ENCODE assay signal across 7 cellular contexts in genomic region chr1:52702886-52703787, GRCh38. TPM values are rescaled to one million over a fixed set of nuclear protein-coding genes. Genes with fewer than 3 reads are reported as not detected.
DNase-seq lines count a peak whose midpoint lies in the region; ATAC-seq and TF ChIP-seq lines count a peak whose summit lies in the region.

No MANE protein-coding gene starts in this region.

- no peaks in the 10 kb centered on the region for H3K27me3 ChIP-seq in ectodermal cell (ENCODE audit: control insufficient read depth, insufficient read depth, low read length, poor library complexity, severe bottlenecking)

- no peaks in the 10 kb centered on the region for H3K36me3 ChIP-seq in ectodermal cell (ENCODE audit: control insufficient read depth, insufficient read depth, low read length)

- TF ChIP-seq POLR2A in lower leg skin (IDR thresholded peaks at IDR 0.05), result no peak

- POLR2A ChIA-PET in activated CD8-positive, alpha-beta T cell treated with anti-CD3 and anti-CD28 coated beads, Interleukin-2, amount 10 ng/mL, durations not matched to agents 7 days and 5 days (lab: Charles Lee), result interaction anchor here (0.6 to 1.9 kb wide), 9 partner anchors 10 to 337 kb away, joined by 3 to 14 read pairs (median 4); partner anchors contain the start of genes ORC1, PRPF38A and ZYG11B

- intact Hi-C loops in lower leg skin (cut with DNase I; ENCODE audit: low total_unique reads), result no loop called here

- H3K27ac ChIP-seq in ectodermal cell (ENCODE audit: insufficient read depth, low read depth, low read length, poor library complexity, severe bottlenecking), result no peak overlapping the region

- no peaks in the 10 kb centered on the region for H3K36me3 Mint-ChIP-seq in activated CD8-positive, alpha-beta T cell treated with anti-CD3 and anti-CD28 coated beads, Interleukin-2, amount 10 ng/mL, durations not matched to agents 7 days and 5 days (ENCODE audit: low read depth)

- DNase-seq in NCI-H748 (lab: John Stamatoyannopoulos, UW; ENCODE audit: unreplicated experiment) (peak; percentile 96), lower leg skin (ENCODE audit: low spot score in 2 of 2) (peak; percentile 89 to 98)
- DNase-seq in activated CD8-positive, alpha-beta T cell treated with anti-CD3 and anti-CD28 coated beads, Interleukin-2, amount 10 ng/mL, durations not matched to agents 7 days and 5 days, result peak; percentile 89
- DNase-seq in stimulated activated CD4-positive, alpha-beta T cell treated with anti-CD3 and anti-CD28 coated beads, Interleukin-4, amount 100 ng/mL, for 24 hours, result peak; percentile 87

- CTCF ChIA-PET in activated CD8-positive, alpha-beta T cell treated with anti-CD3 and anti-CD28 coated beads, Interleukin-2, amount 10 ng/mL, durations not matched to agents 7 days and 5 days (lab: Charles Lee), result interaction anchor here (1.0 to 2.2 kb wide), 9 partner anchors 9 to 479 kb away, joined by 3 to 13 read pairs (median 4); partner anchors contain the start of genes ECHDC2 and ZYG11B

- peak overlapping the region; percentile 91 for H3K27ac Mint-ChIP-seq in activated CD8-positive, alpha-beta T cell treated with anti-CD3 and anti-CD28 coated beads, Interleukin-2, amount 10 ng/mL, durations not matched to agents 7 days and 5 days

- H3K4me3 Mint-ChIP-seq in activated CD8-positive, alpha-beta T cell treated with anti-CD3 and anti-CD28 coated beads, Interleukin-2, amount 10 ng/mL, durations not matched to agents 7 days and 5 days, result peak overlapping the region; percentile 86

- peaks cover 28% of the 10 kb centered on the region for H3K4me1 Mint-ChIP-seq in activated CD8-positive, alpha-beta T cell treated with anti-CD3 and anti-CD28 coated beads, Interleukin-2, amount 10 ng/mL, durations not matched to agents 7 days and 5 days (ENCODE audit: low read depth)

- H3K4me3 ChIP-seq in ectodermal cell (ENCODE audit: insufficient read depth, low read depth, low read length), result peak overlapping the region; percentile 43
- peak overlapping the region; percentile 25 for H3K4me3 ChIP-seq in lower leg skin (ENCODE audit: low read depth, poor library complexity, severe bottlenecking)

- H3K4me1 ChIP-seq in ectodermal cell (ENCODE audit: control insufficient read depth, insufficient read depth, low read length), result no peaks in the 10 kb centered on the region

- H3K9me3 Mint-ChIP-seq in activated CD8-positive, alpha-beta T cell treated with anti-CD3 and anti-CD28 coated beads, Interleukin-2, amount 10 ng/mL, durations not matched to agents 7 days and 5 days (ENCODE audit: insufficient read depth), result no peaks in the 10 kb centered on the region

- H3K9me3 ChIP-seq in ectodermal cell (ENCODE audit: control insufficient read depth, low read length), result no peaks in the 10 kb centered on the region

- peak; percentile 78 for ATAC-seq in GM18870 (IDR thresholded peaks at IDR 0.05; ENCODE audit: unreplicated experiment)
- ATAC-seq in HG03135 (IDR thresholded peaks at IDR 0.05; ENCODE audit: unreplicated experiment), result peak; percentile 92
- ATAC-seq in activated CD8-positive, alpha-beta T cell treated with anti-CD3 and anti-CD28 coated beads, Interleukin-2, amount 10 ng/mL, durations not matched to agents 7 days and 5 days, result peak; percentile 94

- H3K27me3 Mint-ChIP-seq in activated CD8-positive, alpha-beta T cell treated with anti-CD3 and anti-CD28 coated beads, Interleukin-2, amount 10 ng/mL, durations not matched to agents 7 days and 5 days (ENCODE audit: low read depth), result peaks cover 3% of the 10 kb centered on the region

- WGBS in ectodermal cell, 2 experiments, result 5% methylated on average over 35 of the region's 35 CpGs
- 10 to 11% methylated on average over 29 to 35 of the region's 35 CpGs for WGBS in lower leg skin, 2 donors

- TF ChIP-seq CTCF in lower leg skin (IDR thresholded peaks at IDR 0.05), result no peak

RNA-seq across cellular contexts. Expression of gene COA7, which starts 5.0 kb away (rescaled TPM):
- 10 to 100 TPM; 16.5 to 17.0 TPM for total RNA-seq in activated CD8-positive, alpha-beta T cell treated with anti-CD3 and anti-CD28 coated beads, Interleukin-2, amount 10 ng/mL, durations not matched to agents 7 days and 5 days
- 21.1 TPM for polyA plus RNA-seq in ectodermal cell (2013, experiment 1 of 4)
- polyA plus RNA-seq in ectodermal cell (2013, experiment 2 of 4), result 25.3 TPM
- polyA plus RNA-seq in ectodermal cell (2013, experiment 3 of 4), result 15.6 TPM
- polyA plus RNA-seq in ectodermal cell (2013, experiment 4 of 4), result 18.2 TPM
- total RNA-seq in lower leg skin, result 10 to 100 TPM in 2 of 4 donors, 1 to 10 TPM in 2; 7.2 to 17.5 (median 8.9) TPM

RNA-seq across cellular contexts. Expression of gene ZYG11B, which starts 23.1 kb away (rescaled TPM):
- total RNA-seq in activated CD8-positive, alpha-beta T cell treated with anti-CD3 and anti-CD28 coated beads, Interleukin-2, amount 10 ng/mL, durations not matched to agents 7 days and 5 days, result 1 to 10 TPM; 6.8 to 7.5 TPM
- polyA plus RNA-seq in ectodermal cell (2013, experiment 1 of 4), result 19.3 TPM
- 19.5 TPM for polyA plus RNA-seq in ectodermal cell (2013, experiment 2 of 4)
- polyA plus RNA-seq in ectodermal cell (2013, experiment 3 of 4), result 14.6 TPM
- polyA plus RNA-seq in ectodermal cell (2013, experiment 4 of 4), result 17.8 TPM
- total RNA-seq in lower leg skin, result 10 to 100 TPM; 24.1 to 29.9 (median 25.2) TPM
